Comparison of ENCODE assay signal across 19 cellular contexts in genomic region chr2:151777487-151777886, GRCh38. TPM values are rescaled to one million over a fixed set of nuclear protein-coding genes. Genes with fewer than 3 reads are reported as not detected.
DNase-seq lines count a peak whose midpoint lies in the region; ATAC-seq and TF ChIP-seq lines count a peak whose summit lies in the region.
"Had no signal": no experiment of that assay in that cellular context is flagged by ENCODE, and none has a peak within 500 bp of the region (broad histone marks: within the 10 kb centered on the region; RNA-seq: fewer than 3 reads in every experiment).

No MANE protein-coding gene starts in this region.

- H3K27ac ChIP-seq in gastroesophageal sphincter: no peak overlapping the region
- H3K27ac ChIP-seq: BLaER1, thyroid gland had no signal

- no peak overlapping the region for H3K4me3 ChIP-seq in gastroesophageal sphincter
- H3K4me3 ChIP-seq: BLaER1, thyroid gland had no signal

- H3K27me3 ChIP-seq in gastroesophageal sphincter: no peaks in the 10 kb centered on the region
- H3K27me3 ChIP-seq: BLaER1, thyroid gland had no signal

- H3K36me3 Mint-ChIP-seq in HFFc6 (ENCODE audit: low read depth): peaks cover 40% of the 10 kb centered on the region
- H3K36me3 Mint-ChIP-seq in naive B cell: peaks cover 24 to 29% of the 10 kb centered on the region in 2 donors
- peaks cover 67% of the 10 kb centered on the region for H3K36me3 Mint-ChIP-seq in activated T-helper 17 cell treated with anti-CD3 and anti-CD28 coated beads, Interleukin-2, amount 50 U/mL, for 72 hours (ENCODE audit: low read depth)

- peak; percentile 25; the same call in 2 of the 3 replicates for ATAC-seq in SK-N-SH treated with all-trans-retinoic acid at 6 μM for 48 hours
- ATAC-seq in naive B cell (ENCODE audit: low read depth in 2 of 2): peak in 1 of 2 donors; percentile 27
- no peak for ATAC-seq in gastroesophageal sphincter
- no peak for ATAC-seq in activated T-helper 17 cell treated with anti-CD3 and anti-CD28 coated beads, Interleukin-2, amount 50 U/mL, for 72 hours (replicated peaks)
- ATAC-seq: T-cell had no signal

- 77 to 93% methylated on average over 1 to 3 of the region's 3 CpGs for WGBS in gastroesophageal sphincter (ENCODE audit: low coverage in 1 of 2), 2 donors

- H3K4me1 Mint-ChIP-seq in HFFc6 (ENCODE audit: low read depth): peaks cover 22% of the 10 kb centered on the region
- H3K4me1 Mint-ChIP-seq in naive B cell: peaks cover 16 to 53% (median 50%) of the 10 kb centered on the region in 3 donors
- no peaks in the 10 kb centered on the region for H3K4me1 Mint-ChIP-seq in activated T-helper 17 cell treated with anti-CD3 and anti-CD28 coated beads, Interleukin-2, amount 50 U/mL, for 72 hours
- H3K4me1 Mint-ChIP-seq: central memory CD8-positive, alpha-beta T cell had no signal

- peaks cover 0 to 43% of the 10 kb centered on the region in 2 donors for H3K36me3 ChIP-seq in gastroesophageal sphincter
- H3K36me3 ChIP-seq: thyroid gland had no signal

- DNase-seq in ELR (ENCODE audit: low read depth): peak; percentile 20
- no peak for DNase-seq in HFFc6
- DNase-seq in naive B cell: no peak
- no peak for DNase-seq in iPS-NIHi11 (ENCODE audit: low spot score)
- no peak for DNase-seq in AG20443 (ENCODE audit: low spot score)
- DNase-seq: activated CD4-positive, CD25-positive, alpha-beta regulatory T cell treated with anti-CD3 and anti-CD28 coated beads, Interleukin-2, amount 50 U/mL, for 72 hours; activated CD8-positive, alpha-beta memory T cell treated with anti-CD3 and anti-CD28 coated beads, Interleukin-2, amount 50 U/mL, for 48 hours; EL; head of caudate nucleus; NCI-H1048; NCI-H226; T-cell; thyroid gland had no signal

- TF ChIP-seq POLR2A in gastroesophageal sphincter (IDR thresholded peaks at IDR 0.05): no peak

- peaks cover 1% of the 10 kb centered on the region; the same call in 1 of the 2 replicates for H3K27me3 Mint-ChIP-seq in HFFc6 (ENCODE audit: insufficient read depth)
- H3K27me3 Mint-ChIP-seq in naive B cell: no peaks in the 10 kb centered on the region
- H3K27me3 Mint-ChIP-seq in activated T-helper 17 cell treated with anti-CD3 and anti-CD28 coated beads, Interleukin-2, amount 50 U/mL, for 72 hours: no peaks in the 10 kb centered on the region
- H3K27me3 Mint-ChIP-seq: activated naive CD8-positive, alpha-beta T cell; central memory CD8-positive, alpha-beta T cell; T-cell had no signal

- H3K9me3 Mint-ChIP-seq in HFFc6 (no peaks in the 10 kb centered on the region), naive B cell (peaks cover 0 to 9% (median 3%) of the 10 kb centered on the region in 7 donors)
- peaks cover 14% of the 10 kb centered on the region for H3K9me3 Mint-ChIP-seq in activated T-helper 17 cell treated with anti-CD3 and anti-CD28 coated beads, Interleukin-2, amount 50 U/mL, for 72 hours
- H3K9me3 Mint-ChIP-seq: central memory CD8-positive, alpha-beta T cell had no signal

- H3K9me3 ChIP-seq in gastroesophageal sphincter: no peaks in the 10 kb centered on the region
- H3K9me3 ChIP-seq: BLaER1, thyroid gland had no signal

- H3K4me3 Mint-ChIP-seq in HFFc6: no peak overlapping the region
- no peak overlapping the region for H3K4me3 Mint-ChIP-seq in naive B cell
- no peak overlapping the region for H3K4me3 Mint-ChIP-seq in activated T-helper 17 cell treated with anti-CD3 and anti-CD28 coated beads, Interleukin-2, amount 50 U/mL, for 72 hours
- H3K4me3 Mint-ChIP-seq: activated naive CD8-positive, alpha-beta T cell; central memory CD8-positive, alpha-beta T cell; T-cell had no signal

- H3K27ac Mint-ChIP-seq in HFFc6 (no peak overlapping the region), naive B cell (peak overlapping the region; percentile 16 to 88 (median 69))
- no peak overlapping the region for H3K27ac Mint-ChIP-seq in activated T-helper 17 cell treated with anti-CD3 and anti-CD28 coated beads, Interleukin-2, amount 50 U/mL, for 72 hours
- H3K27ac Mint-ChIP-seq: activated naive CD8-positive, alpha-beta T cell; T-cell had no signal

- peaks cover 0 to 13% (median 4%) of the 10 kb centered on the region in 3 donors for H3K4me1 ChIP-seq in gastroesophageal sphincter
- H3K4me1 ChIP-seq: thyroid gland had no signal

- TF ChIP-seq CTCF in HFFc6 (IDR thresholded peaks at IDR 0.05) (peak; percentile 45), gastroesophageal sphincter (IDR thresholded peaks at IDR 0.05) (no peak)

- no peak for TF ChIP-seq EP300 in gastroesophageal sphincter (IDR thresholded peaks at IDR 0.05)

TF ChIP-seq in SK-N-SH treated with all-trans-retinoic acid at 6 μM for 48 hours, 23 proteins besides CTCF, POLR2A, EP300 and RAD21 (continues in another document):
- no peak for TF ChIP-seq SNAI2 (CRISPR knock-in tag; IDR thresholded peaks at IDR 0.05)
- no peak for TF ChIP-seq ZNF8 (CRISPR knock-in tag; IDR thresholded peaks at IDR 0.05)
- TF ChIP-seq CSDC2 (CRISPR knock-in tag; IDR thresholded peaks at IDR 0.05): no peak
- no peak for TF ChIP-seq TSHZ2 (CRISPR knock-in tag; IDR thresholded peaks at IDR 0.05)
- no peak for TF ChIP-seq TCF4 (CRISPR knock-in tag; IDR thresholded peaks at IDR 0.05; ENCODE audit: borderline replicate concordance)
- no peak for TF ChIP-seq PPARA (CRISPR knock-in tag; IDR thresholded peaks at IDR 0.05; ENCODE audit: borderline replicate concordance)
- no peak for TF ChIP-seq OSR1 (CRISPR knock-in tag; IDR thresholded peaks at IDR 0.05)
- TF ChIP-seq ESRRG (CRISPR knock-in tag; IDR thresholded peaks at IDR 0.05): no peak
- no peak for TF ChIP-seq CSRNP3 (CRISPR knock-in tag; IDR thresholded peaks at IDR 0.05)
- no peak for TF ChIP-seq ARNTL (CRISPR knock-in tag; IDR thresholded peaks at IDR 0.05; ENCODE audit: borderline replicate concordance, low read depth)
- TF ChIP-seq, protein P1, sequence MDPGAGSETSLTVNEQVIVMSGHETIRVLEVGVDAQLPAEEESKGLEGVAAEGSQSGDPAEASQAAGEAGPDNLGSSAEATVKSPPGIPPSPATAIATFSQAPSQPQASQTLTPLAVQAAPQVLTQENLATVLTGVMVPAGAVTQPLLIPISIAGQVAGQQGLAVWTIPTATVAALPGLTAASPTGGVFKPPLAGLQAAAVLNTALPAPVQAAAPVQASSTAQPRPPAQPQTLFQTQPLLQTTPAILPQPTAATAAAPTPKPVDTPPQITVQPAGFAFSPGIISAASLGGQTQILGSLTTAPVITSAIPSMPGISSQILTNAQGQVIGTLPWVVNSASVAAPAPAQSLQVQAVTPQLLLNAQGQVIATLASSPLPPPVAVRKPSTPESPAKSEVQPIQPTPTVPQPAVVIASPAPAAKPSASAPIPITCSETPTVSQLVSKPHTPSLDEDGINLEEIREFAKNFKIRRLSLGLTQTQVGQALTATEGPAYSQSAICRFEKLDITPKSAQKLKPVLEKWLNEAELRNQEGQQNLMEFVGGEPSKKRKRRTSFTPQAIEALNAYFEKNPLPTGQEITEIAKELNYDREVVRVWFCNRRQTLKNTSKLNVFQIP (CRISPR knock-in tag; IDR thresholded peaks at IDR 0.05; ENCODE audit: borderline replicate concordance, low read depth): no peak
- no peak for TF ChIP-seq ZFP30 (CRISPR knock-in tag; IDR thresholded peaks at IDR 0.05)
- TF ChIP-seq ZNF70 (CRISPR knock-in tag; IDR thresholded peaks at IDR 0.05): no peak

RNA-seq across cellular contexts. Expression of gene NEB, which starts 43.2 kb away (rescaled TPM):
- total RNA-seq in HFFc6 (2021; fragmentation: NEBNext Ultra II Directional; extraction: Animal tissue kit (Norgen Biotek cat#: 25700)): under 1 TPM in 1 of 6 experiments, not detected in 5; under 0.01 TPM
- under 1 TPM in 4 of 6 donors, not detected in 2; 0.10 to 0.88 (median 0.18) TPM for polyA plus RNA-seq in naive B cell (ENCODE audit: low read depth in 6 of 6)
- total RNA-seq in gastroesophageal sphincter: under 1 TPM; 0.07 to 0.47 (median 0.21) TPM
- 1 to 10 TPM in 1 of 2 donors, under 1 TPM in 1; 0.63 to 1.3 TPM for total RNA-seq in activated T-helper 17 cell treated with anti-CD3 and anti-CD28 coated beads, Interleukin-2, amount 50 U/mL, for 72 hours

RNA-seq across cellular contexts. Expression of gene ARL5A, which starts 50.7 kb away (rescaled TPM):
- 10 to 100 TPM; 32.0 to 46.6 (median 39.9) TPM for total RNA-seq in HFFc6 (2021; fragmentation: NEBNext Ultra II Directional; extraction: Animal tissue kit (Norgen Biotek cat#: 25700))
- 100 to 1,000 TPM in 2 of 6 donors, 10 to 100 TPM in 4; 67.6 to 139 (median 90.9) TPM for polyA plus RNA-seq in naive B cell (ENCODE audit: low read depth in 6 of 6)
- 100 to 1,000 TPM in 1 of 4 donors, 10 to 100 TPM in 3; 58.8 to 104 (median 85.6) TPM for total RNA-seq in gastroesophageal sphincter
- 10 to 100 TPM; 72.9 to 76.7 TPM for total RNA-seq in activated T-helper 17 cell treated with anti-CD3 and anti-CD28 coated beads, Interleukin-2, amount 50 U/mL, for 72 hours

Comparison
In these comparisons a context has a peak if more than half of its experiments do, and no peak if none do; other contexts are left out.
1. H3K27ac Mint-ChIP-seq: peak in naive B cell (6 of 6); none in HFFc6 (single experiment) and activated T-helper 17 cell treated with anti-CD3 and anti-CD28 coated beads, Interleukin-2, amount 50 U/mL, for 72 hours (single experiment).